ENCODE assay signal across 10 cellular contexts in genomic region chr9:76818271-76818670, GRCh38. TPM values are rescaled to one million over a fixed set of nuclear protein-coding genes. Genes with fewer than 3 reads are reported as not detected.
A peak's percentile ranks its signal among the peaks of the same experiment; 100 is the strongest.
DNase-seq lines count a peak whose midpoint lies in the region; ATAC-seq, FAIRE-seq and TF ChIP-seq lines count a peak whose summit lies in the region.
"Had no signal": no experiment of that assay in that cellular context is flagged by ENCODE, and none has a peak within 500 bp of the region (broad histone marks: within the 10 kb centered on the region; RNA-seq: fewer than 3 reads in every experiment).

No MANE protein-coding gene starts in this region.

- no peak overlapping the region for H3K4me2 ChIP-seq in HepG2 (ENCODE audit: low read depth, low read length)

- ATAC-seq in HepG2, result peak; percentile 73; the same call in 2 of the 3 replicates
- ATAC-seq in upper lobe of right lung, result peak; percentile 41
- ATAC-seq in GM18867 (IDR thresholded peaks at IDR 0.05; ENCODE audit: unreplicated experiment), result no peak

- H3K27me3 ChIP-seq in HepG2 (ENCODE audit: control insufficient read depth in 1 of 2, insufficient read depth in 2 of 2, low read length in 2 of 2) (no peaks in the 10 kb centered on the region; a peak in 1 of 5 replicates), upper lobe of right lung (no peaks in the 10 kb centered on the region)

- H3K27ac ChIP-seq in HepG2 (ENCODE audit: extremely low read length, insufficient read depth, low read length), result no peak overlapping the region
- no peak overlapping the region for H3K27ac ChIP-seq in upper lobe of right lung

- no peak for FAIRE-seq in HepG2 (lab: Jason Lieb, UNC)
- FAIRE-seq: TTC549 had no signal

- H3K4me1 ChIP-seq in HepG2 (ENCODE audit: insufficient read depth, low read length) (no peaks in the 10 kb centered on the region), upper lobe of right lung (no peaks in the 10 kb centered on the region)

- H3K79me2 ChIP-seq in HepG2 (ENCODE audit: insufficient read depth, low read length), result no peaks in the 10 kb centered on the region

- no peaks in the 10 kb centered on the region for H3K9me3 ChIP-seq in HepG2 (ENCODE audit: low read length)
- H3K9me3 ChIP-seq in upper lobe of right lung, result no peaks in the 10 kb centered on the region

- 0% methylated on average over 4 of the region's 4 CpGs for WGBS in HepG2 (ENCODE audit: low lambda C conversion rate)

- no peak for TF ChIP-seq EP300 in HepG2 (IDR thresholded peaks at IDR 0.05; ENCODE audit: low read depth in 2 of 2, low read length in 2 of 2)
- TF ChIP-seq EP300 in HepG2 (CRISPR knock-in tag; IDR thresholded peaks at IDR 0.05; ENCODE audit: borderline replicate concordance), result no peak

- no peaks in the 10 kb centered on the region for H4K20me1 ChIP-seq in HepG2 (ENCODE audit: insufficient read depth, low read length)

- no TSS peak for BruUV-seq in HepG2 (replicated peaks; lab: Mats Ljungman, UMichigan)

- no peak for TF ChIP-seq RAD21 in HepG2 (CRISPR knock-in tag; IDR thresholded peaks at IDR 0.05)

- CTCF ChIA-PET in HepG2 (lab: Yijun Ruan, JAX; ENCODE audit: low intra/inter-chr PET ratio, low total read pairs), result no interaction called here

- intact Hi-C loops in HepG2 (cut with micrococcal nuclease; ENCODE audit: unreplicated experiment) (no loop called here), upper lobe of right lung (cut with DNase I) (no loop called here)

- H2AFZ ChIP-seq in HepG2 (ENCODE audit: low read length), result no peak overlapping the region

- TF ChIP-seq CTCF in HepG2 (CRISPR knock-in tag; IDR thresholded peaks at IDR 0.05) (no peak), upper lobe of right lung (IDR thresholded peaks at IDR 0.05) (no peak)

- no peak overlapping the region for H3K9ac ChIP-seq in HepG2 (ENCODE audit: insufficient read depth, low read depth, low read length)

- DNase-seq in NCI-H2029 (lab: John Stamatoyannopoulos, UW) (peak; percentile 54), NCI-H2029 treated with DMSO at 0.1 percent for 48 hours (lab: John Stamatoyannopoulos, UW) (no peak), cerebellum (ENCODE audit: low spot score) (peak; percentile 23), HepG2 (ENCODE audit: low spot score) (peak; percentile 15), upper lobe of right lung (no peak), NCI-H82 treated with DMSO at 0.1 percent for 48 hours (lab: John Stamatoyannopoulos, UW; ENCODE audit: unreplicated experiment) (no peak)
- DNase-seq in activated effector memory CD4-positive, alpha-beta T cell treated with anti-CD3 and anti-CD28 coated beads, Interleukin-2, amount 50 U/mL, for 16 hours, result no peak
- DNase-seq: CD4-positive, CD25-positive, alpha-beta regulatory T cell had no signal

- in situ Hi-C loops in HepG2 (cut with HindIII; ENCODE audit: extremely low pct_ligation_motif_present, low pct_unique_long_range_greater_than_20kb), result loop anchor here (25.0 kb wide), 1 partner anchor 344 kb away; no protein-coding TSS in a partner anchor

- no peak for TF ChIP-seq POLR2A in HepG2 (IDR thresholded peaks at IDR 0.05; ENCODE audit: insufficient read depth in 1 of 2, low read depth in 2 of 2, low read length in 2 of 2)

- POLR2A ChIA-PET in HepG2 (lab: Yijun Ruan, JAX), result no interaction called here

- no peaks in the 10 kb centered on the region for H3K36me3 ChIP-seq in HepG2 (replicated peaks in 1 of 2; ENCODE audit: control insufficient read depth in 1 of 2, insufficient read depth in 2 of 2, low read length in 2 of 2)
- H3K36me3 ChIP-seq in upper lobe of right lung, result no peaks in the 10 kb centered on the region

- H3K4me3 ChIP-seq in HepG2 (replicated peaks in 1 of 3; ENCODE audit: insufficient read depth in 1 of 3, low read depth in 2 of 3, low read length in 3 of 3) (no peak overlapping the region), upper lobe of right lung (no peak overlapping the region)

TF ChIP-seq in HepG2, 621 proteins besides CTCF, POLR2A, EP300 and RAD21:
- TF ChIP-seq IKZF5 (CRISPR knock-in tag; IDR thresholded peaks at IDR 0.05), result no peak
- TF ChIP-seq FOSL2 (CRISPR knock-in tag; IDR thresholded peaks at IDR 0.05), result peak; percentile 77

RNA-seq across cellular contexts. Expression of gene PCA3, which starts 54.0 kb away (rescaled TPM):
- total RNA-seq in cerebellum (1.2 TPM), HepG2 (2016; rRNA removed; fragmentation: Illumina TruSeq; extraction: Trizol) (not detected in 2 replicates), upper lobe of right lung (not detected)
- not detected in 2 replicates for total RNA-seq in HepG2 (2016; cell fraction: cytosol; rRNA removed; fragmentation: Illumina TruSeq; extraction: Trizol; ENCODE audit: low read depth)
- total RNA-seq in HepG2 (2016; cell fraction: insoluble cytoplasmic fraction; rRNA removed; fragmentation: Illumina TruSeq; extraction: Trizol), result not detected in 2 replicates
- total RNA-seq in HepG2 (2016; cell fraction: membrane; rRNA removed; fragmentation: Illumina TruSeq; extraction: Trizol), result not detected in 2 replicates
- total RNA-seq in HepG2 (2016; cell fraction: nucleus; rRNA removed; fragmentation: Illumina TruSeq; extraction: Trizol), result not detected in 2 replicates
- polyA plus RNA-seq in HepG2 (2011; rRNA removed), result not detected in 2 replicates
- not detected in 2 replicates for polyA plus RNA-seq in HepG2 (2011; cell fraction: cytosol; rRNA removed)
- not detected in 2 replicates for polyA plus RNA-seq in HepG2 (2011; cell fraction: nucleus; rRNA removed)
- not detected in 2 replicates for polyA plus RNA-seq in HepG2 (2012)
- not detected in 2 replicates for polyA plus RNA-seq in HepG2 (2016; cell fraction: cytosol; fragmentation: Illumina TruSeq; extraction: Trizol; ENCODE audit: low read depth)
- polyA plus RNA-seq in HepG2 (2016; cell fraction: insoluble cytoplasmic fraction; fragmentation: Illumina TruSeq; extraction: Trizol; ENCODE audit: low read depth), result not detected in 2 replicates
- polyA plus RNA-seq in HepG2 (2016; cell fraction: membrane; fragmentation: Illumina TruSeq; extraction: Trizol; ENCODE audit: low read depth), result not detected in 2 replicates
- polyA plus RNA-seq in HepG2 (2016; cell fraction: nucleus; fragmentation: Illumina TruSeq; extraction: Trizol; ENCODE audit: insufficient read depth, low read depth), result not detected in 2 replicates
- polyA minus RNA-seq in HepG2 (2011; rRNA and poly(A)+ RNA removed; ENCODE audit: low replicate concordance), result not detected in 2 replicates
- polyA minus RNA-seq in HepG2 (2011; cell fraction: cytosol; rRNA and poly(A)+ RNA removed), result not detected in 2 replicates
- not detected in 2 replicates for polyA minus RNA-seq in HepG2 (2011; cell fraction: nucleus; rRNA and poly(A)+ RNA removed)
- total RNA-seq: CD4-positive, CD25-positive, alpha-beta regulatory T cell had no signal
- polyA plus RNA-seq: CD4-positive, CD25-positive, alpha-beta regulatory T cell had no signal

Comparison
In these comparisons a context has a peak if more than half of its experiments do, and no peak if none do; other contexts are left out.
1. DNase-seq: peak in NCI-H2029 (single experiment), cerebellum (single experiment) and HepG2 (single experiment); none in NCI-H2029 treated with DMSO at 0.1 percent for 48 hours (single experiment), upper lobe of right lung (single experiment), NCI-H82 treated with DMSO at 0.1 percent for 48 hours (single experiment) and activated effector memory CD4-positive, alpha-beta T cell treated with anti-CD3 and anti-CD28 coated beads, Interleukin-2, amount 50 U/mL, for 16 hours (single experiment).